ENCODE assay signal across 26 cellular contexts in genomic region chr1:61246001-61246400, GRCh38.
"Had no signal": no experiment of that assay in that cellular context is flagged by ENCODE, and none has a peak within 500 bp of the region (broad histone marks: within the 10 kb centered on the region; RNA-seq: fewer than 3 reads in every experiment).

No MANE protein-coding gene starts in this region.

- H3K9ac ChIP-seq: parathyroid adenoma had no signal

- H3K27ac Mint-ChIP-seq: activated naive CD8-positive, alpha-beta T cell; activated T-cell treated with anti-CD3 and anti-CD28 coated beads, Interleukin-2, amount 50 U/mL, for 24 hours; activated T-helper 2 cell treated with anti-CD3 and anti-CD28 coated beads, Interferon-gamma antibody, Interleukin-2, Interleukin-4, amounts not matched to agents 10 μg/mL and 5 μg/mL and 100 μg/mL, durations not matched to agents 14 hours and 24 hours and 36 hours; dendritic cell treated with granulocyte-macrophage colony-stimulating factor and Interleukin-4, amounts not matched to agents 40 ng/mL and 50 ng/mL, for 4 days had no signal

- H3K27me3 ChIP-seq: adrenal gland, ascending aorta, brain microvascular endothelial cell, right lobe of liver, testis, uterus had no signal

- H3K4me3 ChIP-seq: adrenal gland, ascending aorta, lower lobe of right lung, mucosa of descending colon, right lobe of liver, skin epidermis, testis, uterus had no signal

- ATAC-seq: left lobe of liver, lower lobe of right lung, mucosa of descending colon, right lobe of liver had no signal

- H3K9me3 ChIP-seq: adrenal gland, ascending aorta, lower lobe of right lung, mucosa of descending colon, right lobe of liver, testis, uterus had no signal

- H3K4me1 ChIP-seq: parathyroid adenoma had no signal

- H3K9me3 Mint-ChIP-seq: activated T-cell treated with anti-CD3 and anti-CD28 coated beads, Interleukin-2, amount 50 U/mL, for 24 hours; activated T-helper 2 cell treated with anti-CD3 and anti-CD28 coated beads, Interferon-gamma antibody, Interleukin-2, Interleukin-4, amounts not matched to agents 10 μg/mL and 5 μg/mL and 100 μg/mL, durations not matched to agents 14 hours and 24 hours and 36 hours; dendritic cell treated with granulocyte-macrophage colony-stimulating factor and Interleukin-4, amounts not matched to agents 40 ng/mL and 50 ng/mL, for 4 days had no signal

- H3K27ac ChIP-seq: adrenal gland, ascending aorta, brain microvascular endothelial cell, lower lobe of right lung, parathyroid adenoma, right lobe of liver, skin epidermis, testis, uterus had no signal

- H3K27me3 Mint-ChIP-seq: activated naive CD8-positive, alpha-beta T cell; activated T-cell treated with anti-CD3 and anti-CD28 coated beads, Interleukin-2, amount 50 U/mL, for 24 hours; dendritic cell treated with granulocyte-macrophage colony-stimulating factor and Interleukin-4, amounts not matched to agents 40 ng/mL and 50 ng/mL, for 4 days had no signal

- H3K36me3 ChIP-seq: adrenal gland, ascending aorta, brain microvascular endothelial cell, lower lobe of right lung, right lobe of liver, uterus had no signal

- DNase-seq: activated CD8-positive, alpha-beta memory T cell treated with anti-CD3 and anti-CD28 coated beads, Interleukin-2, amount 50 U/mL, for 4 hours; activated naive CD4-positive, alpha-beta T cell; activated T-cell treated with anti-CD3 and anti-CD28 coated beads, Interleukin-2, amount 50 U/mL, for 24 hours; adrenal gland; brain microvascular endothelial cell; caudate nucleus; effector CD8-positive, alpha-beta T cell; erythroblast; foreskin fibroblast; kidney; lower lobe of right lung; mesendoderm; mucosa of descending colon; nucleus accumbens; right lobe of liver; stimulated activated naive CD4-positive, alpha-beta T cell; testis; trophoblast cell; uterus had no signal

- H3K4me3 Mint-ChIP-seq: activated naive CD8-positive, alpha-beta T cell; activated T-cell treated with anti-CD3 and anti-CD28 coated beads, Interleukin-2, amount 50 U/mL, for 24 hours; dendritic cell treated with granulocyte-macrophage colony-stimulating factor and Interleukin-4, amounts not matched to agents 40 ng/mL and 50 ng/mL, for 4 days had no signal

- H2AFZ ChIP-seq: parathyroid adenoma had no signal
